Comparison of ENCODE assay signal across 15 cellular contexts in genomic region chr17:80763293-80763867, GRCh38.
DNase-seq lines count a peak whose midpoint lies in the region; ATAC-seq lines count a peak whose summit lies in the region.
"Had no signal": no experiment of that assay in that cellular context is flagged by ENCODE, and none has a peak within 500 bp of the region (broad histone marks: within the 10 kb centered on the region; RNA-seq: fewer than 3 reads in every experiment).

No MANE protein-coding gene starts in this region.

- H3K9me3 Mint-ChIP-seq in central memory CD8-positive, alpha-beta T cell = no peaks in the 10 kb centered on the region
- no peaks in the 10 kb centered on the region for H3K9me3 Mint-ChIP-seq in stimulated activated naive CD8-positive, alpha-beta T cell treated with anti-CD3 and anti-CD28 coated beads, Interleukin-15, amount 100 ng/mL, for 72 hours

- peak; percentile 56 for DNase-seq in activated effector memory CD4-positive, alpha-beta T cell treated with anti-CD3 and anti-CD28 coated beads, Interleukin-2, amount 50 U/mL, for 16 hours
- no peak for DNase-seq in activated effector memory CD4-positive, alpha-beta T cell treated with Interleukin-2 at 50 U/mL for 16 hours
- DNase-seq in SJSA1 (ENCODE audit: low read depth in 1 of 2, low spot score in 2 of 2) = peak; percentile 28 to 33
- DNase-seq in central memory CD8-positive, alpha-beta T cell (ENCODE audit: low spot score in 2 of 2) = no peak
- DNase-seq in stimulated activated naive CD8-positive, alpha-beta T cell treated with anti-CD3 and anti-CD28 coated beads, Interleukin-15, amount 100 ng/mL, for 72 hours = no peak
- DNase-seq: cerebellar nuclear complex, HCEC 1CT, mesendoderm, NCI-H146, NCI-H446, stomach, uterus had no signal

- H3K9me3 ChIP-seq in SJSA1 (replicated peaks) = no peaks in the 10 kb centered on the region
- H3K9me3 ChIP-seq: stomach, uterus had no signal

- H3K27me3 ChIP-seq in SJSA1 (replicated peaks) = no peaks in the 10 kb centered on the region
- H3K27me3 ChIP-seq: stomach, uterus had no signal

- peaks cover 68% of the 10 kb centered on the region for H3K4me1 Mint-ChIP-seq in central memory CD8-positive, alpha-beta T cell
- H3K4me1 Mint-ChIP-seq in stimulated activated naive CD8-positive, alpha-beta T cell treated with anti-CD3 and anti-CD28 coated beads, Interleukin-15, amount 100 ng/mL, for 72 hours = peaks cover 82% of the 10 kb centered on the region

- no peak for ATAC-seq in central memory CD8-positive, alpha-beta T cell (replicated peaks; ENCODE audit: extremely low read depth, poor library complexity, severe bottlenecking)
- ATAC-seq in stimulated activated naive CD8-positive, alpha-beta T cell treated with anti-CD3 and anti-CD28 coated beads, Interleukin-15, amount 100 ng/mL, for 72 hours = no peak
- ATAC-seq in HG03175 (IDR thresholded peaks at IDR 0.05; ENCODE audit: unreplicated experiment) (no peak), GM18858 (IDR thresholded peaks at IDR 0.05; ENCODE audit: unreplicated experiment) (no peak), GM21390 (IDR thresholded peaks at IDR 0.05; ENCODE audit: unreplicated experiment) (no peak)

- H3K4me1 ChIP-seq in SJSA1 (replicated peaks) = peaks cover 43% of the 10 kb centered on the region
- H3K4me1 ChIP-seq: uterus had no signal

- H3K36me3 ChIP-seq in SJSA1 = 0 out of 2 replicates have a peak, but pooled peaks cover 2% of the 10 kb centered on the region
- H3K36me3 ChIP-seq: uterus had no signal

- H3K27ac ChIP-seq in SJSA1 = no peak overlapping the region
- H3K27ac ChIP-seq: stomach, uterus had no signal

- H3K36me3 Mint-ChIP-seq in central memory CD8-positive, alpha-beta T cell (ENCODE audit: insufficient read depth) = peaks cover 9% of the 10 kb centered on the region

- H3K27ac Mint-ChIP-seq in central memory CD8-positive, alpha-beta T cell (ENCODE audit: low read depth) = no peak overlapping the region
- peak overlapping the region; percentile 55 to 88 for H3K27ac Mint-ChIP-seq in stimulated activated naive CD8-positive, alpha-beta T cell treated with anti-CD3 and anti-CD28 coated beads, Interleukin-15, amount 100 ng/mL, for 72 hours

- H3K4me3 ChIP-seq in SJSA1 = no peak overlapping the region
- H3K4me3 ChIP-seq: stomach, uterus had no signal

- H3K27me3 Mint-ChIP-seq in central memory CD8-positive, alpha-beta T cell = no peaks in the 10 kb centered on the region
- H3K27me3 Mint-ChIP-seq in stimulated activated naive CD8-positive, alpha-beta T cell treated with anti-CD3 and anti-CD28 coated beads, Interleukin-15, amount 100 ng/mL, for 72 hours = no peaks in the 10 kb centered on the region

- H3K4me3 Mint-ChIP-seq in central memory CD8-positive, alpha-beta T cell = peak overlapping the region; percentile 23
- peak overlapping the region; percentile 40 to 69 for H3K4me3 Mint-ChIP-seq in stimulated activated naive CD8-positive, alpha-beta T cell treated with anti-CD3 and anti-CD28 coated beads, Interleukin-15, amount 100 ng/mL, for 72 hours

Comparison
In these comparisons a context has a peak if more than half of its experiments do, and no peak if none do; other contexts are left out.
1. DNase-seq: peak in activated effector memory CD4-positive, alpha-beta T cell treated with anti-CD3 and anti-CD28 coated beads, Interleukin-2, amount 50 U/mL, for 16 hours (single experiment) and SJSA1 (2 of 2); none in activated effector memory CD4-positive, alpha-beta T cell treated with Interleukin-2 at 50 U/mL for 16 hours (single experiment), central memory CD8-positive, alpha-beta T cell (0 of 2) and stimulated activated naive CD8-positive, alpha-beta T cell treated with anti-CD3 and anti-CD28 coated beads, Interleukin-15, amount 100 ng/mL, for 72 hours (0 of 2).